Comparison of ENCODE assay signal across 14 cellular contexts in genomic region chr10:91813251-91813650, GRCh38.
"Had no signal": no experiment of that assay in that cellular context is flagged by ENCODE, and none has a peak within 500 bp of the region (broad histone marks: within the 10 kb centered on the region; RNA-seq: fewer than 3 reads in every experiment).

No MANE protein-coding gene starts in this region.

- DNase-seq: activated CD4-positive, alpha-beta T cell treated with anti-CD3 and anti-CD28 coated beads for 4 hours; activated CD8-positive, alpha-beta memory T cell treated with anti-CD3 and anti-CD28 coated beads, Interleukin-2, amount 50 U/mL, for 4 hours; activated CD8-positive, alpha-beta T cell treated with anti-CD3 and anti-CD28 coated beads, Interleukin-2, amount 10 ng/mL, durations not matched to agents 7 days and 5 days; activated naive CD4-positive, alpha-beta T cell; lower lobe of right lung; naive thymus-derived CD8-positive, alpha-beta T cell; spleen; stimulated activated CD4-positive, alpha-beta T cell treated with anti-CD3 and anti-CD28 coated beads, Interleukin-4, amount 100 ng/mL, for 4 hours; upper lobe of right lung had no signal

- H3K4me3 ChIP-seq: lower lobe of right lung, SK-N-MC, spleen, thoracic aorta, upper lobe of right lung had no signal

- H3K27ac Mint-ChIP-seq: activated CD8-positive, alpha-beta T cell treated with anti-CD3 and anti-CD28 coated beads, Interleukin-2, amount 10 ng/mL, durations not matched to agents 7 days and 5 days; activated T-helper 1 cell treated with anti-CD3 and anti-CD28 coated beads, Interleukin-12 subunit alpha, Interleukin-12 subunit beta, Interleukin-2, Interleukin-4 antibody, amounts not matched to agents 30 ng/mL and 10 ng/mL and 1 ng/mL, durations not matched to agents 14 hours and 24 hours and 36 hours; stimulated activated memory B cell treated with anti-CD40 and anti-IgM and Interleukin-4, amounts not matched to agents 10 μg/mL and 1 μg/mL and 100 μg/mL, for 72 hours had no signal

- H3K27me3 ChIP-seq: spleen, upper lobe of right lung had no signal

- H3K4me3 Mint-ChIP-seq: activated CD8-positive, alpha-beta T cell treated with anti-CD3 and anti-CD28 coated beads, Interleukin-2, amount 10 ng/mL, durations not matched to agents 7 days and 5 days; activated T-helper 1 cell treated with anti-CD3 and anti-CD28 coated beads, Interleukin-12 subunit alpha, Interleukin-12 subunit beta, Interleukin-2, Interleukin-4 antibody, amounts not matched to agents 30 ng/mL and 10 ng/mL and 1 ng/mL, durations not matched to agents 14 hours and 24 hours and 36 hours; stimulated activated memory B cell treated with anti-CD40 and anti-IgM and Interleukin-4, amounts not matched to agents 10 μg/mL and 1 μg/mL and 100 μg/mL, for 72 hours had no signal

- ATAC-seq: activated CD8-positive, alpha-beta T cell treated with anti-CD3 and anti-CD28 coated beads, Interleukin-2, amount 10 ng/mL, durations not matched to agents 7 days and 5 days; lower lobe of right lung; naive thymus-derived CD8-positive, alpha-beta T cell; stimulated activated memory B cell treated with anti-CD40 and anti-IgM and Interleukin-4, amounts not matched to agents 10 μg/mL and 1 μg/mL and 100 μg/mL, for 72 hours; upper lobe of right lung had no signal

- H3K9me3 ChIP-seq: lower lobe of right lung, spleen, thoracic aorta, upper lobe of right lung had no signal

- H3K27ac ChIP-seq: lower lobe of right lung, parathyroid adenoma, SK-N-MC, spleen, thoracic aorta, upper lobe of right lung had no signal

- H3K4me1 ChIP-seq: upper lobe of right lung had no signal

- H3K9me3 Mint-ChIP-seq: activated T-helper 1 cell treated with anti-CD3 and anti-CD28 coated beads, Interleukin-12 subunit alpha, Interleukin-12 subunit beta, Interleukin-2, Interleukin-4 antibody, amounts not matched to agents 30 ng/mL and 10 ng/mL and 1 ng/mL, durations not matched to agents 14 hours and 24 hours and 36 hours; naive thymus-derived CD8-positive, alpha-beta T cell; stimulated activated memory B cell treated with anti-CD40 and anti-IgM and Interleukin-4, amounts not matched to agents 10 μg/mL and 1 μg/mL and 100 μg/mL, for 72 hours had no signal

- H3K27me3 Mint-ChIP-seq: naive thymus-derived CD8-positive, alpha-beta T cell; stimulated activated memory B cell treated with anti-CD40 and anti-IgM and Interleukin-4, amounts not matched to agents 10 μg/mL and 1 μg/mL and 100 μg/mL, for 72 hours had no signal
